ENCODE assay signal across 1 cellular context in genomic region chr1:206691604-206692003, GRCh38.
TF ChIP-seq lines count a peak whose summit lies in the region.

No MANE protein-coding gene starts in this region.

TF ChIP-seq in K562, 482 proteins besides CTCF, POLR2A, EP300 and RAD21 (continued from another document):
- no peak for TF ChIP-seq AFF4 (CRISPR knock-in tag; IDR thresholded peaks at IDR 0.05)
- no peak for TF ChIP-seq ETV5 (CRISPR knock-in tag; IDR thresholded peaks at IDR 0.05; ENCODE audit: low read depth)
- TF ChIP-seq TGIF2 (CRISPR knock-in tag; IDR thresholded peaks at IDR 0.05), result no peak
- no peak for TF ChIP-seq SMAD3 (CRISPR knock-in tag; conservative IDR thresholded peaks at IDR 0.05)
- TF ChIP-seq SNIP1 (IDR thresholded peaks at IDR 0.05; ENCODE audit: low read depth), result no peak
- no peak for TF ChIP-seq MCM3 (IDR thresholded peaks at IDR 0.05)
- TF ChIP-seq ESRRB (CRISPR knock-in tag; IDR thresholded peaks at IDR 0.05; ENCODE audit: borderline replicate concordance), result no peak
- peak; percentile 68 for TF ChIP-seq ARID1B (IDR thresholded peaks at IDR 0.05)
- TF ChIP-seq CBFA2T3 (IDR thresholded peaks at IDR 0.05), result peak; percentile 80
- no peak for TF ChIP-seq ZNF311 (CRISPR knock-in tag; IDR thresholded peaks at IDR 0.05)
- TF ChIP-seq CBFA2T2 (conservative IDR thresholded peaks at IDR 0.05), result peak; percentile 57
- TF ChIP-seq KDM1A (IDR thresholded peaks at IDR 0.05), result peak in 1 of 2 experiments; percentile 7; a peak in 1 of 4 replicates
- TF ChIP-seq ZNF583 (CRISPR knock-in tag; IDR thresholded peaks at IDR 0.05), result no peak
- TF ChIP-seq ZNF165 (CRISPR knock-in tag; IDR thresholded peaks at IDR 0.05; ENCODE audit: borderline replicate concordance), result no peak
- no peak for TF ChIP-seq SIN3B (IDR thresholded peaks at IDR 0.05; ENCODE audit: low read depth)
- TF ChIP-seq WHSC1 (IDR thresholded peaks at IDR 0.05; ENCODE audit: low read length), result no peak
- no peak for TF ChIP-seq MTA1 (IDR thresholded peaks at IDR 0.05; ENCODE audit: borderline replicate concordance)
- peak; percentile 72; the same call in 1 of the 2 replicates for TF ChIP-seq TAL1 (IDR thresholded peaks at IDR 0.05)
